14 cellular contexts compared by ENCODE assay signal in genomic region chr4:165084787-165085186, GRCh38. TPM values are rescaled to one million over a fixed set of nuclear protein-coding genes. Genes with fewer than 3 reads are reported as not detected.
"Had no signal": no experiment of that assay in that cellular context is flagged by ENCODE, and none has a peak within 500 bp of the region (broad histone marks: within the 10 kb centered on the region; RNA-seq: fewer than 3 reads in every experiment).

No MANE protein-coding gene starts in this region.

RNA-seq across cellular contexts. Expression of gene TRIM75, which starts 31.1 kb away (rescaled TPM):
- total RNA-seq: stomach, subcutaneous adipose tissue, suprapubic skin, temporal lobe, thoracic aorta, thyroid gland, tibial nerve, transverse colon, upper lobe of left lung, upper lobe of right lung, ureter, urinary bladder, uterus, vagina had no signal

RNA-seq across cellular contexts. Expression of gene TRIM60, which starts 53.0 kb away (rescaled TPM):
- total RNA-seq: stomach, subcutaneous adipose tissue, suprapubic skin, temporal lobe, thoracic aorta, thyroid gland, transverse colon, upper lobe of left lung, upper lobe of right lung, ureter, urinary bladder, uterus, vagina had no signal
